ENCODE assay signal across 8 cellular contexts in genomic region chr10:113241966-113242365, GRCh38.
"Had no signal": no experiment of that assay in that cellular context is flagged by ENCODE, and none has a peak within 500 bp of the region (broad histone marks: within the 10 kb centered on the region; RNA-seq: fewer than 3 reads in every experiment).

No MANE protein-coding gene starts in this region.

- H3K4me3 ChIP-seq: GM23338, K562 had no signal

- H3K36me3 Mint-ChIP-seq: IgD-negative memory B cell had no signal

- DNase-seq: H9, HCEC 1CT, KG1 had no signal

- H3K9me3 Mint-ChIP-seq: GM23338, H9 had no signal

- H3K27ac ChIP-seq: HL-60 had no signal

- H3K4me2 ChIP-seq: GM23338 had no signal

- H3K27ac Mint-ChIP-seq: GM23338, H9, IgD-negative memory B cell had no signal

- H3K4me1 Mint-ChIP-seq: GM23338, H9 had no signal

- ATAC-seq: GM23338, HepG2, K562 had no signal

- H3K4me3 Mint-ChIP-seq: GM23338, H9, IgD-negative memory B cell had no signal
